ENCODE assay signal across 24 cellular contexts in genomic region chr11:129592191-129592590, GRCh38.
"Had no signal": no experiment of that assay in that cellular context is flagged by ENCODE, and none has a peak within 500 bp of the region (broad histone marks: within the 10 kb centered on the region; RNA-seq: fewer than 3 reads in every experiment).

No MANE protein-coding gene starts in this region.

- H3K27me3 Mint-ChIP-seq: activated CD4-positive, alpha-beta T cell treated with anti-CD3 and anti-CD28 coated beads, Interleukin-2, amount 10 ng/mL, durations not matched to agents 7 days and 5 days had no signal

- H3K9me3 ChIP-seq: adrenal gland had no signal

- H3K4me3 ChIP-seq: adrenal gland had no signal

- H3K27ac ChIP-seq: adrenal gland had no signal

- ATAC-seq: activated T-cell treated with anti-CD3 and anti-CD28 coated beads, Interleukin-2, amount 50 U/mL, for 72 hours; T-cell had no signal

- H3K9me3 Mint-ChIP-seq: activated CD4-positive, alpha-beta T cell treated with anti-CD3 and anti-CD28 coated beads, Interleukin-2, amount 10 ng/mL, durations not matched to agents 7 days and 5 days; activated naive CD8-positive, alpha-beta T cell treated with anti-CD3 and anti-CD28 coated beads, Interleukin-2, amount 10 ng/mL, durations not matched to agents 7 days and 5 days had no signal

- H3K27ac Mint-ChIP-seq: activated CD4-positive, alpha-beta memory T cell treated with anti-CD3 and anti-CD28 coated beads for 36 hours; activated CD4-positive, alpha-beta T cell treated with anti-CD3 and anti-CD28 coated beads, Interleukin-2, amount 10 ng/mL, durations not matched to agents 7 days and 5 days; activated naive CD8-positive, alpha-beta T cell treated with anti-CD3 and anti-CD28 coated beads, Interleukin-2, amount 10 ng/mL, durations not matched to agents 7 days and 5 days; activated T-cell treated with anti-CD3 and anti-CD28 coated beads, Interleukin-2, amount 50 U/mL, for 72 hours; activated T-helper 2 cell treated with anti-CD3 and anti-CD28 coated beads, Interferon-gamma antibody, Interleukin-2, Interleukin-4, amounts not matched to agents 10 μg/mL and 5 μg/mL and 100 μg/mL, durations not matched to agents 14 hours and 24 hours and 36 hours; T-cell had no signal

- H3K4me3 Mint-ChIP-seq: activated CD4-positive, alpha-beta memory T cell treated with anti-CD3 and anti-CD28 coated beads for 36 hours; activated CD4-positive, alpha-beta T cell treated with anti-CD3 and anti-CD28 coated beads, Interleukin-2, amount 10 ng/mL, durations not matched to agents 7 days and 5 days; activated naive CD8-positive, alpha-beta T cell treated with anti-CD3 and anti-CD28 coated beads, Interleukin-2, amount 10 ng/mL, durations not matched to agents 7 days and 5 days; activated T-cell treated with anti-CD3 and anti-CD28 coated beads, Interleukin-2, amount 50 U/mL, for 72 hours; T-cell had no signal

- H3K36me3 Mint-ChIP-seq: activated CD4-positive, alpha-beta memory T cell treated with anti-CD3 and anti-CD28 coated beads for 36 hours; activated naive CD8-positive, alpha-beta T cell treated with anti-CD3 and anti-CD28 coated beads, Interleukin-2, amount 10 ng/mL, durations not matched to agents 7 days and 5 days; T-cell had no signal

- H3K36me3 ChIP-seq: adrenal gland had no signal

- DNase-seq: activated CD4-positive, alpha-beta memory T cell treated with anti-CD3 and anti-CD28 coated beads for 36 hours; activated CD4-positive, alpha-beta T cell treated with anti-CD3 and anti-CD28 coated beads, Interleukin-2, amount 10 ng/mL, durations not matched to agents 7 days and 5 days; activated CD4-positive, CD25-positive, alpha-beta regulatory T cell; activated gamma-delta T cell treated with Interleukin-2 at 50 U/mL for 16 hours; activated naive CD4-positive, alpha-beta T cell treated with anti-CD3 and anti-CD28 coated beads, Interleukin-2, amount 50 U/mL, for 16 hours; activated naive CD8-positive, alpha-beta T cell treated with anti-CD3 and anti-CD28 coated beads, Interleukin-2, amount 10 ng/mL, durations not matched to agents 7 days and 5 days; activated T-cell treated with anti-CD3 and anti-CD28 coated beads, Interleukin-2, amount 50 U/mL, for 72 hours; adrenal gland; anterior cingulate cortex; caudate nucleus; MM.1S; NCI-H1092; NCI-H1417; NCI-H1930; NCI-H2107; NCI-H2171 treated with DMSO at 0.1 percent for 48 hours; NCI-H345; NCI-H510A; NCI-H82; SIG-M5; T-cell; T-helper 2 cell; T1000 had no signal

- H3K4me1 Mint-ChIP-seq: activated CD4-positive, alpha-beta T cell treated with anti-CD3 and anti-CD28 coated beads, Interleukin-2, amount 10 ng/mL, durations not matched to agents 7 days and 5 days; activated naive CD8-positive, alpha-beta T cell treated with anti-CD3 and anti-CD28 coated beads, Interleukin-2, amount 10 ng/mL, durations not matched to agents 7 days and 5 days; T-cell had no signal

- H3K27me3 ChIP-seq: adrenal gland had no signal

- H3K4me1 ChIP-seq: adrenal gland had no signal
